In genomic region chr15:51336011-51336410, GRCh38 we compare ENCODE assay signal across 25 cellular contexts. TPM values are rescaled to one million over a fixed set of nuclear protein-coding genes. Genes with fewer than 3 reads are reported as not detected.
A peak's percentile ranks its signal among the peaks of the same experiment; 100 is the strongest.
DNase-seq lines count a peak whose midpoint lies in the region; ATAC-seq and TF ChIP-seq lines count a peak whose summit lies in the region.
"Had no signal": no experiment of that assay in that cellular context is flagged by ENCODE, and none has a peak within 500 bp of the region (broad histone marks: within the 10 kb centered on the region; RNA-seq: fewer than 3 reads in every experiment).

No MANE protein-coding gene starts in this region.

- peak; percentile 26 to 56 for ATAC-seq in left cardiac atrium
- ATAC-seq in GM18858 (IDR thresholded peaks at IDR 0.05; ENCODE audit: unreplicated experiment), result no peak
- no peak for ATAC-seq in naive thymus-derived CD8-positive, alpha-beta T cell
- ATAC-seq: CD8-positive, alpha-beta T cell; HepG2; natural killer cell treated with Interleukin-12 subunit alpha and Interleukin-12 subunit beta and Interleukin-15 and Interleukin-18, amount 100 ng/mL, for 72 hours; T-cell had no signal

- TF ChIP-seq POLR2A in sigmoid colon (IDR thresholded peaks at IDR 0.05) (no peak), spleen (IDR thresholded peaks at IDR 0.05) (no peak)

- TF ChIP-seq EP300 in sigmoid colon (IDR thresholded peaks at IDR 0.05), result peak in 1 of 4 donors; percentile 24

- H3K4me3 ChIP-seq in sigmoid colon, result no peak overlapping the region
- no peak overlapping the region for H3K4me3 ChIP-seq in spleen

- no peaks in the 10 kb centered on the region for H3K36me3 Mint-ChIP-seq in naive thymus-derived CD8-positive, alpha-beta T cell
- H3K36me3 Mint-ChIP-seq: CD8-positive, alpha-beta T cell; immature natural killer cell; natural killer cell treated with Interleukin-12 subunit alpha and Interleukin-12 subunit beta and Interleukin-15 and Interleukin-18, amount 100 ng/mL, for 72 hours; T-cell had no signal

- H3K9me3 ChIP-seq in sigmoid colon (no peaks in the 10 kb centered on the region), spleen (no peaks in the 10 kb centered on the region)

- peak overlapping the region in 2 of 10 donors; percentile 6 to 22 for H3K27ac Mint-ChIP-seq in naive thymus-derived CD8-positive, alpha-beta T cell
- H3K27ac Mint-ChIP-seq: CD8-positive, alpha-beta T cell; immature natural killer cell; natural killer cell treated with Interleukin-12 subunit alpha and Interleukin-12 subunit beta and Interleukin-15 and Interleukin-18, amount 100 ng/mL, for 72 hours; progenitor cell of endocrine pancreas; T-cell had no signal

- H3K4me1 ChIP-seq in sigmoid colon (peaks cover 0 to 28% (median 23%) of the 10 kb centered on the region in 4 donors), spleen (peaks cover 9 to 60% (median 22%) of the 10 kb centered on the region in 6 donors)

- no peak overlapping the region for H3K4me3 Mint-ChIP-seq in naive thymus-derived CD8-positive, alpha-beta T cell
- H3K4me3 Mint-ChIP-seq: CD8-positive, alpha-beta T cell; immature natural killer cell; natural killer cell treated with Interleukin-12 subunit alpha and Interleukin-12 subunit beta and Interleukin-15 and Interleukin-18, amount 100 ng/mL, for 72 hours; T-cell had no signal

- WGBS in sigmoid colon, 2 donors, result 85 to 88% methylated on average over 3 of the region's 3 CpGs
- WGBS in spleen, 5 donors, result 86 to 89% (median 86%) methylated on average over 3 of the region's 3 CpGs

- H3K36me3 ChIP-seq in sigmoid colon, result no peaks in the 10 kb centered on the region
- no peaks in the 10 kb centered on the region for H3K36me3 ChIP-seq in spleen

- H3K27ac ChIP-seq in angular gyrus (ENCODE audit: low read depth, low read length) (peak overlapping the region; percentile 11), sigmoid colon (peak overlapping the region in 3 of 4 donors; percentile 2 to 51 (median 47)), spleen (peak overlapping the region in 1 of 8 donors; percentile 67)

- intact Hi-C loops in left cardiac atrium (cut with DNase I), result no loop called here
- intact Hi-C loops in sigmoid colon (cut with DNase I), result no loop called here
- intact Hi-C loops in spleen (cut with DNase I; ENCODE audit: low total_unique reads), result no loop called here

- peaks cover 0 to 5% (median 0%) of the 10 kb centered on the region in 9 donors for H3K9me3 Mint-ChIP-seq in naive thymus-derived CD8-positive, alpha-beta T cell
- H3K9me3 Mint-ChIP-seq: CD8-positive, alpha-beta T cell; immature natural killer cell; natural killer cell treated with Interleukin-12 subunit alpha and Interleukin-12 subunit beta and Interleukin-15 and Interleukin-18, amount 100 ng/mL, for 72 hours; T-cell had no signal

- peaks cover 0 to 18% (median 0%) of the 10 kb centered on the region in 4 donors for H3K4me1 Mint-ChIP-seq in naive thymus-derived CD8-positive, alpha-beta T cell
- H3K4me1 Mint-ChIP-seq: immature natural killer cell, T-cell had no signal

- H3K27me3 ChIP-seq in sigmoid colon, result peaks cover 0 to 8% (median 2%) of the 10 kb centered on the region in 3 donors
- peaks cover 0 to 42% (median 14%) of the 10 kb centered on the region in 7 donors for H3K27me3 ChIP-seq in spleen (replicated peaks in 1 of 7)

- TF ChIP-seq CTCF in sigmoid colon (IDR thresholded peaks at IDR 0.05) (peak in 2 of 4 experiments; percentile 11 to 15), spleen (IDR thresholded peaks at IDR 0.05 in 8 of 11, conservative IDR thresholded peaks at IDR 0.05 in 3 of 11) (no peak)

- DNase-seq in ELR (ENCODE audit: low read depth) (peak; percentile 22), left cardiac atrium (peak; percentile 38), sigmoid colon (no peak), NCI-H510A (lab: John Stamatoyannopoulos, UW) (no peak), spleen (no peak)
- no peak for DNase-seq in naive thymus-derived CD8-positive, alpha-beta T cell
- DNase-seq: activated naive CD4-positive, alpha-beta T cell treated with Interleukin-2 at 50 U/mL for 16 hours; activated T-cell treated with anti-CD3 and anti-CD28 coated beads for 4 hours; CD8-positive, alpha-beta T cell; DND-41; H7; immature natural killer cell; NCI-H1694 treated with DMSO at 0.1 percent for 48 hours; NCI-H226; stimulated activated CD4-positive, alpha-beta T cell treated with anti-CD3 and anti-CD28 coated beads, Interleukin-12 subunit alpha, Interleukin-12 subunit beta, amount 100 ng/mL, for 4 hours; stimulated activated naive CD4-positive, alpha-beta T cell; T-cell had no signal

- POLR2A ChIA-PET in naive thymus-derived CD8-positive, alpha-beta T cell (lab: Charles Lee), result no interaction called here

- H3K27me3 Mint-ChIP-seq in naive thymus-derived CD8-positive, alpha-beta T cell, result peaks cover 0 to 24% (median 13%) of the 10 kb centered on the region in 5 donors

RNA-seq across cellular contexts. Expression of gene CYP19A1, which starts 2.4 kb away (rescaled TPM):
- total RNA-seq in left cardiac atrium (under 1 TPM; 0.56 to 0.86 TPM), sigmoid colon (under 1 TPM in 2 of 4 donors, not detected in 2; 0.41 to 0.71 TPM), spleen (1 to 10 TPM in 4 of 7 donors, under 1 TPM in 2, not detected in 1; 0.35 to 5.6 (median 2.2) TPM)
- polyA plus RNA-seq in sigmoid colon (under 1 TPM in 1 of 3 donors, not detected in 2; 0.10 TPM), spleen (under 1 TPM; 0.13 to 0.96 (median 0.35) TPM)
- not detected for total RNA-seq in naive thymus-derived CD8-positive, alpha-beta T cell
- not detected for polyA plus RNA-seq in naive thymus-derived CD8-positive, alpha-beta T cell
- total RNA-seq: CD8-positive, alpha-beta T cell; dermis microvascular lymphatic vessel endothelial cell; epithelial cell of proximal tubule; H7; lung microvascular endothelial cell; natural killer cell treated with Interleukin-12 subunit alpha and Interleukin-12 subunit beta and Interleukin-15 and Interleukin-18, amount 100 ng/mL, for 72 hours; progenitor cell of endocrine pancreas had no signal
- polyA plus RNA-seq: immature natural killer cell had no signal

RNA-seq across cellular contexts. Expression of gene GLDN, which starts 5.4 kb away (rescaled TPM):
- total RNA-seq in left cardiac atrium (1 to 10 TPM; 1.5 to 9.1 TPM), sigmoid colon (1 to 10 TPM; 1.2 to 5.5 (median 3.2) TPM), spleen (10 to 100 TPM in 1 of 7 donors, 1 to 10 TPM in 6; 2.6 to 18.2 (median 4.7) TPM)
- polyA plus RNA-seq in sigmoid colon (1 to 10 TPM in 1 of 3 donors, under 1 TPM in 1, not detected in 1; 0.46 to 1.2 TPM), spleen (1 to 10 TPM in 2 of 3 donors, under 1 TPM in 1; 0.94 to 2.8 (median 1.1) TPM)
- not detected for total RNA-seq in naive thymus-derived CD8-positive, alpha-beta T cell
- not detected for polyA plus RNA-seq in naive thymus-derived CD8-positive, alpha-beta T cell
- total RNA-seq: CD8-positive, alpha-beta T cell; dermis microvascular lymphatic vessel endothelial cell; epithelial cell of proximal tubule; lung microvascular endothelial cell; natural killer cell treated with Interleukin-12 subunit alpha and Interleukin-12 subunit beta and Interleukin-15 and Interleukin-18, amount 100 ng/mL, for 72 hours had no signal
- polyA plus RNA-seq: immature natural killer cell had no signal

Comparison
In these comparisons a context has a peak if more than half of its experiments do, and no peak if none do; other contexts are left out.
1. DNase-seq: peak in ELR (single experiment) and left cardiac atrium (single experiment); none in sigmoid colon (single experiment), NCI-H510A (single experiment), spleen (single experiment) and naive thymus-derived CD8-positive, alpha-beta T cell (0 of 10).
2. ATAC-seq: peak in left cardiac atrium (2 of 2); none in GM18858 (single experiment) and naive thymus-derived CD8-positive, alpha-beta T cell (0 of 2).